9 cellular contexts compared by ENCODE assay signal in genomic region chr2:120346034-120346666, GRCh38. TPM values are rescaled to one million over a fixed set of nuclear protein-coding genes. Genes with fewer than 3 reads are reported as not detected.
A peak's percentile ranks its signal among the peaks of the same experiment; 100 is the strongest.
DNase-seq lines count a peak whose midpoint lies in the region; ATAC-seq, FAIRE-seq and TF ChIP-seq lines count a peak whose summit lies in the region.
"Had no signal": no experiment of that assay in that cellular context is flagged by ENCODE, and none has a peak within 500 bp of the region (broad histone marks: within the 10 kb centered on the region; RNA-seq: fewer than 3 reads in every experiment).

Gene INHBB, plus strand, starts transcription at chr2:120346136. Its CDS starts 53 bp downstream, at chr2:120346189.

- no peak for TF ChIP-seq CTCF in GM12878 (IDR thresholded peaks at IDR 0.05 in 2 of 3, conservative IDR thresholded peaks at IDR 0.05 in 1 of 3; ENCODE audit: control insufficient read depth in 2 of 3, extremely low read depth in 1 of 3, insufficient read depth in 1 of 3, low read depth in 3 of 3, low read length in 3 of 3)
- no peak for TF ChIP-seq CTCF in lower leg skin (IDR thresholded peaks at IDR 0.05)
- TF ChIP-seq CTCF in tibial artery (IDR thresholded peaks at IDR 0.05) = no peak

- H3K4me1 ChIP-seq in ACC112 (ENCODE audit: control insufficient read depth, insufficient read depth, low read length, unreplicated experiment) = no peaks in the 10 kb centered on the region
- H3K4me1 ChIP-seq in GM12878 (ENCODE audit: control insufficient read depth, insufficient read depth, low read length) = no peaks in the 10 kb centered on the region
- H3K4me1 ChIP-seq in tibial artery = peaks cover 0 to 45% (median 38%) of the 10 kb centered on the region in 4 donors

- in situ Hi-C loops in GM12878 (cut with MboI) = no loop called here

- WGBS in GM12878 (ENCODE audit: insufficient coverage, insufficient replicate concordance, low lambda C conversion rate, missing lambda C conversion rate) = 26% methylated on average over 49 of the region's 97 CpGs
- WGBS in lower leg skin, 2 donors = 1% methylated on average over 57 of the region's 97 CpGs; no CpG with 5 or more reads in 1 of the 2 donors

- H3K36me3 ChIP-seq in ACC112 (ENCODE audit: insufficient read depth, low read length) = no peaks in the 10 kb centered on the region
- no peaks in the 10 kb centered on the region; a peak in 1 of 4 replicates for H3K36me3 ChIP-seq in GM12878 (ENCODE audit: control insufficient read depth in 2 of 2, insufficient read depth in 2 of 2, low read length in 1 of 2)
- H3K36me3 ChIP-seq in tibial artery = peaks cover 0 to 23% (median 13%) of the 10 kb centered on the region in 3 donors

- DNase-seq in HEK293T (ENCODE audit: extremely low spot score) (peak; percentile 53), GM12878 (ENCODE audit: low read depth, low spot score) (no peak), lower leg skin (ENCODE audit: low spot score in 2 of 2) (no peak), tibial artery (no peak), cerebellar cortex (ENCODE audit: low spot score) (no peak), amygdala (lab: John Stamatoyannopoulos, UW) (no peak), ecto neural progenitor cell (ENCODE audit: low spot score) (no peak)

- H4K20me1 ChIP-seq in GM12878 (ENCODE audit: control insufficient read depth, insufficient read depth) = no peaks in the 10 kb centered on the region

- no peak for TF ChIP-seq RAD21 in GM12878 (IDR thresholded peaks at IDR 0.05; ENCODE audit: insufficient read depth, low read depth, low read length)

- POLR2A ChIA-PET in HEK293T (lab: Yijun Ruan, JAX) (interaction anchor here (0.6 kb wide), 1 partner anchor 49 kb away, joined by 3 read pairs; no protein-coding TSS in a partner anchor), GM12878 (lab: Charles Lee) (no interaction called here)

- no peak for ATAC-seq in GM12878

- H3K9me3 ChIP-seq in GM12878 (replicated peaks; ENCODE audit: control insufficient read depth, insufficient read depth, low read length) (no peaks in the 10 kb centered on the region), tibial artery (no peaks in the 10 kb centered on the region)

- intact Hi-C loops in GM12878 (cut with micrococcal nuclease; ENCODE audit: unreplicated experiment) (loop anchor here (10.0 kb wide), 1 partner anchor 209 kb away; no protein-coding TSS in a partner anchor), lower leg skin (cut with DNase I; ENCODE audit: low total_unique reads) (loop anchor here (10.0 kb wide), 2 partner anchors 99 to 209 kb away; no protein-coding TSS in a partner anchor), tibial artery (cut with DNase I; ENCODE audit: low total_unique reads) (loop anchor here (5.0 to 10.0 kb wide), 2 partner anchors 191 to 729 kb away; no protein-coding TSS in a partner anchor)

- SMC1A ChIA-PET in GM12878 (lab: Charles Lee; ENCODE audit: uncharacterized antibody, unreplicated experiment) = no interaction called here

- H3K27me3 ChIP-seq in ACC112 (ENCODE audit: insufficient read depth, low read length) (peaks cover 66% of the 10 kb centered on the region), GM12878 (replicated peaks in 1 of 2; ENCODE audit: control insufficient read depth in 2 of 2, insufficient read depth in 2 of 2, low read length in 1 of 2) (peaks cover 14 to 24% of the 10 kb centered on the region in 2 experiments), tibial artery (peaks cover 0 to 32% of the 10 kb centered on the region in 2 donors)

- no peak within 1 kb of the TSS for H3K27ac ChIP-seq in ACC112 (ENCODE audit: low read depth, low read length)
- H3K27ac ChIP-seq in GM12878 (ENCODE audit: control insufficient read depth, insufficient read depth) = no peak within 1 kb of the TSS
- peak within 1 kb of the TSS; percentile 80 to 82 for H3K27ac ChIP-seq in tibial artery

- H3K9ac ChIP-seq in GM12878 (ENCODE audit: control insufficient read depth, insufficient read depth, low read length) = no peak within 1 kb of the TSS

- BruUV-seq in GM12878 (replicated peaks; lab: Mats Ljungman, UMichigan) = no TSS peak

- no peaks in the 10 kb centered on the region for H3K79me2 ChIP-seq in ACC112 (ENCODE audit: control insufficient read depth, insufficient read depth, low read length, unreplicated experiment)
- no peaks in the 10 kb centered on the region for H3K79me2 ChIP-seq in GM12878 (ENCODE audit: control insufficient read depth, insufficient read depth, low read length)

- no peak for TF ChIP-seq EP300 in GM12878 (IDR thresholded peaks at IDR 0.05; ENCODE audit: borderline replicate concordance in 1 of 2, control insufficient read depth in 1 of 2, low read depth in 2 of 2, low read length in 2 of 2)

- RAD21 ChIA-PET in GM12878 (lab: Charles Lee; ENCODE audit: unreplicated experiment) = no interaction called here

- TF ChIP-seq POLR2A in GM12878 (IDR thresholded peaks at IDR 0.05; ENCODE audit: low read depth, low read length) (no peak), lower leg skin (IDR thresholded peaks at IDR 0.05) (no peak)

- peak within 1 kb of the TSS; percentile 69 for H3K4me3 ChIP-seq in ACC112 (ENCODE audit: low read depth, low read length)
- H3K4me3 ChIP-seq in GM12878 = 0 out of 2 replicates have a peak within 1 kb of the TSS, but pooled peaks have one; percentile 27
- H3K4me3 ChIP-seq in lower leg skin (ENCODE audit: low read depth, poor library complexity, severe bottlenecking) = peak within 1 kb of the TSS; percentile 49
- peak within 1 kb of the TSS; percentile 57 to 78 for H3K4me3 ChIP-seq in tibial artery

- FAIRE-seq in GM12878 (lab: Jason Lieb, UNC) = no peak
- FAIRE-seq: endometrium had no signal

- peak within 1 kb of the TSS; percentile 71; the same call in 1 of the 2 replicates for H3K4me2 ChIP-seq in GM12878 (ENCODE audit: control insufficient read depth, insufficient read depth)

- CTCF ChIA-PET in HEK293T (lab: Yijun Ruan, JAX) (no interaction called here), GM12878 (lab: Yijun Ruan, JAX) (no interaction called here)

- H2AFZ ChIP-seq in ACC112 (ENCODE audit: low read length, unreplicated experiment) (peak within 1 kb of the TSS; percentile 43), GM12878 (ENCODE audit: control insufficient read depth, low read depth, low read length) (no peak within 1 kb of the TSS; the same call in 1 of the 2 replicates)

TF ChIP-seq in HEK293T, 16 proteins besides CTCF, POLR2A, EP300 and RAD21:
- TF ChIP-seq ELF4 (IDR thresholded peaks at IDR 0.05) (no peak), SUZ12 (IDR thresholded peaks at IDR 0.05) (no peak), TARDBP (IDR thresholded peaks at IDR 0.05) (no peak), ARNT (IDR thresholded peaks at IDR 0.05) (no peak)

TF ChIP-seq in GM12878, 131 proteins besides CTCF, POLR2A, EP300 and RAD21:
- TF ChIP-seq SUZ12 (IDR thresholded peaks at IDR 0.05; ENCODE audit: unreplicated experiment) (no peak), CBX3 (IDR thresholded peaks at IDR 0.05; ENCODE audit: borderline replicate concordance, low read depth) (no peak), KDM1A (IDR thresholded peaks at IDR 0.05; ENCODE audit: borderline replicate concordance) (no peak)

RNA-seq across cellular contexts. Expression of gene INHBB, which starts in this region (rescaled TPM):
- total RNA-seq in GM12878 (2013; cell fraction: nucleolus; rRNA removed) = not detected in 2 replicates
- total RNA-seq in GM12878 (2014; rRNA removed) = not detected in 2 replicates
- not detected in 2 replicates for total RNA-seq in GM12878 (2014; rRNA removed; fragmentation: Illumina TruSeq; extraction: Trizol)
- 0.05 and 0.11 TPM in 2 replicates for total RNA-seq in GM12878 (2021)
- polyA plus RNA-seq in GM12878 (2011; ENCODE audit: low read depth) = not detected
- not detected in 2 replicates for polyA plus RNA-seq in GM12878 (2011; rRNA removed)
- not detected in 2 replicates for polyA plus RNA-seq in GM12878 (2011; cell fraction: cytosol; rRNA removed)
- not detected in 2 replicates for polyA plus RNA-seq in GM12878 (2011; cell fraction: nucleus; rRNA removed)
- polyA plus RNA-seq in GM12878 (2012) = not detected in 2 replicates
- not detected in 2 replicates for polyA plus RNA-seq in GM12878 (2014; fragmentation: Illumina TruSeq; extraction: Trizol)
- not detected for polyA plus RNA-seq in GM12878 (2014; fragmentation: Nextera tagmentation; extraction: Ambion mirVana)
- not detected in 2 replicates for polyA plus RNA-seq in GM12878 (2014; rRNA removed)
- not detected for polyA plus RNA-seq in GM12878 (2016; fragmentation: Nextera tagmentation; extraction: Ambion mirVana)
- polyA minus RNA-seq in GM12878 (2011; rRNA and poly(A)+ RNA removed) = not detected in 2 replicates
- not detected in 2 replicates for polyA minus RNA-seq in GM12878 (2011; cell fraction: cytosol; rRNA and poly(A)+ RNA removed)
- not detected in 2 replicates for polyA minus RNA-seq in GM12878 (2011; cell fraction: nucleus; rRNA and poly(A)+ RNA removed)
- total RNA-seq in lower leg skin = 10 to 100 TPM in 3 of 4 donors, 1 to 10 TPM in 1; 9.4 to 47.9 (median 25.0) TPM

Comparison
In these comparisons a context has a peak if more than half of its experiments do, and no peak if none do; other contexts are left out.
1. RNA of gene INHBB (total RNA-seq): 9.4 to 47.9 TPM in lower leg skin; 0.05 to 0.11 TPM in GM12878; every median in the first group is over 4 times any median in the second.
2. H3K27ac ChIP-seq: peak in tibial artery (2 of 2); none in ACC112 (single experiment) and GM12878 (single experiment).
3. Peak in every context shown above with its lines, with median percentiles within 50 percentile points of each other: H3K4me3 ChIP-seq.